In genomic region chr6:105359419-105360366, GRCh38 we compare ENCODE assay signal across 8 cellular contexts. TPM values are rescaled to one million over a fixed set of nuclear protein-coding genes. Genes with fewer than 3 reads are reported as not detected.
DNase-seq lines count a peak whose midpoint lies in the region; ATAC-seq and TF ChIP-seq lines count a peak whose summit lies in the region.
"Had no signal": no experiment of that assay in that cellular context is flagged by ENCODE, and none has a peak within 500 bp of the region (broad histone marks: within the 10 kb centered on the region; RNA-seq: fewer than 3 reads in every experiment).

No MANE protein-coding gene starts in this region.

- intact Hi-C loops in aorta (cut with DNase I): no loop called here

- DNase-seq in Karpas-422 (peak; percentile 31), endodermal cell (no peak), pulmonary artery endothelial cell (ENCODE audit: low read depth, low spot score) (peak; percentile 19), HEK293T (ENCODE audit: extremely low spot score) (no peak), aorta (no peak)
- DNase-seq: pancreas had no signal

- H3K9ac ChIP-seq in Karpas-422 (ENCODE audit: low read length): no peak overlapping the region
- no peak overlapping the region for H3K9ac ChIP-seq in endodermal cell (ENCODE audit: extremely low read depth, low read length, poor library complexity, severe bottlenecking)

- H2AFZ ChIP-seq in Karpas-422 (ENCODE audit: low read length): no peak overlapping the region

- H3K9me2 ChIP-seq in Karpas-422 (replicated peaks; ENCODE audit: insufficient read depth, low read length): no peaks in the 10 kb centered on the region

- peaks cover 3% of the 10 kb centered on the region for H3K4me1 Mint-ChIP-seq in endodermal cell

- H3K27ac ChIP-seq in Karpas-422 (ENCODE audit: low read length) (no peak overlapping the region), endodermal cell (ENCODE audit: low read depth, low read length) (no peak overlapping the region), aorta (ENCODE audit: low read depth in 1 of 2, low read length in 2 of 2) (no peak overlapping the region)
- H3K27ac ChIP-seq: pancreas had no signal

- H3K36me3 ChIP-seq in Karpas-422 (ENCODE audit: insufficient read depth, low read length) (peaks cover 16% of the 10 kb centered on the region), endodermal cell (ENCODE audit: control insufficient read depth, insufficient read depth, low read length) (peaks cover 49% of the 10 kb centered on the region), aorta (ENCODE audit: control insufficient read depth in 1 of 2, insufficient read depth in 2 of 2, low read length in 1 of 2) (peaks cover 0 to 2% of the 10 kb centered on the region in 2 donors)

- no peak overlapping the region for H3K4me3 Mint-ChIP-seq in endodermal cell

- no peaks in the 10 kb centered on the region for H4K20me1 ChIP-seq in Karpas-422 (ENCODE audit: insufficient read depth, low read depth, low read length)

- no peak overlapping the region for H3K4me2 ChIP-seq in Karpas-422 (ENCODE audit: low read depth, low read length, poor library complexity, severe bottlenecking)

- H3K9me3 ChIP-seq in Karpas-422 (ENCODE audit: low read length) (peaks cover 4% of the 10 kb centered on the region; the same call in 1 of the 2 replicates), endodermal cell (ENCODE audit: control insufficient read depth, low read length) (peaks cover 14% of the 10 kb centered on the region), aorta (ENCODE audit: control insufficient read depth, low read length) (no peaks in the 10 kb centered on the region)
- H3K9me3 ChIP-seq: pancreas had no signal

- no peaks in the 10 kb centered on the region for H3K27me3 Mint-ChIP-seq in endodermal cell (ENCODE audit: insufficient read depth)

- H3K27ac Mint-ChIP-seq in endodermal cell: peak overlapping the region; percentile 3

- 94 to 96% methylated on average over 10 of the region's 10 CpGs for WGBS in endodermal cell (ENCODE audit: insufficient coverage in 1 of 2, insufficient read length in 1 of 2), 2 experiments
- 91 to 93% methylated on average over 10 of the region's 10 CpGs for WGBS in aorta, 2 donors

- CTCF ChIA-PET in HEK293T (lab: Yijun Ruan, JAX): interaction anchor here (0.5 kb wide), 1 partner anchor 134 kb away, joined by 5 read pairs; no protein-coding TSS in a partner anchor

- H3K27me3 ChIP-seq in Karpas-422 (ENCODE audit: low read length): no peaks in the 10 kb centered on the region
- no peaks in the 10 kb centered on the region for H3K27me3 ChIP-seq in endodermal cell (ENCODE audit: control insufficient read depth, insufficient read depth, low read length, poor library complexity, severe bottlenecking)
- H3K27me3 ChIP-seq in aorta (ENCODE audit: control insufficient read depth in 1 of 2, insufficient read depth in 2 of 2, low read length in 1 of 2): no peaks in the 10 kb centered on the region
- H3K27me3 ChIP-seq: pancreas had no signal

- peaks cover 13% of the 10 kb centered on the region for H3K9me3 Mint-ChIP-seq in endodermal cell

- H3K4me1 ChIP-seq in Karpas-422 (ENCODE audit: low read length): no peaks in the 10 kb centered on the region
- H3K4me1 ChIP-seq in endodermal cell (ENCODE audit: control insufficient read depth, insufficient read depth, low read length): no peaks in the 10 kb centered on the region
- no peaks in the 10 kb centered on the region for H3K4me1 ChIP-seq in aorta (ENCODE audit: control insufficient read depth in 1 of 2, insufficient read depth in 2 of 2, low read length in 2 of 2)
- H3K4me1 ChIP-seq: pancreas had no signal

- ATAC-seq in GM19023 (IDR thresholded peaks at IDR 0.05; ENCODE audit: unreplicated experiment): peak; percentile 64
- no peak for ATAC-seq in aorta (ENCODE audit: low FRiP score)
- ATAC-seq in HG02970 (IDR thresholded peaks at IDR 0.05; ENCODE audit: low FRiP score, unreplicated experiment): no peak

- peaks cover 18% of the 10 kb centered on the region for H3K79me2 ChIP-seq in Karpas-422 (ENCODE audit: low read length)

- H3K4me3 ChIP-seq in Karpas-422 (ENCODE audit: low read length) (no peak overlapping the region), endodermal cell (ENCODE audit: low read length) (no peak overlapping the region), aorta (ENCODE audit: low read length in 2 of 2) (no peak overlapping the region)
- H3K4me3 ChIP-seq: pancreas had no signal

- POLR2A ChIA-PET in HEK293T (lab: Yijun Ruan, JAX): no interaction called here

- peaks cover 42% of the 10 kb centered on the region for H3K36me3 Mint-ChIP-seq in endodermal cell (ENCODE audit: low read depth)

- TF ChIP-seq CTCF in endodermal cell (conservative IDR thresholded peaks at IDR 0.05): peak; percentile 14

TF ChIP-seq in HEK293T, 16 proteins besides CTCF, POLR2A, EP300 and RAD21:
- TF ChIP-seq ZNF384 (IDR thresholded peaks at IDR 0.05) (no peak), FOXK2 (IDR thresholded peaks at IDR 0.05) (no peak), L3MBTL2 (conservative IDR thresholded peaks at IDR 0.05) (no peak), ELF4 (IDR thresholded peaks at IDR 0.05) (no peak), ARNT (IDR thresholded peaks at IDR 0.05) (no peak)

RNA-seq across cellular contexts. Expression of gene PREP, which starts 43.2 kb away (rescaled TPM):
- 13.2 and 18.4 TPM in 2 replicates for total RNA-seq in Karpas-422 (2014; rRNA removed; shearing (Covaris generic); ENCODE audit: low replicate concordance)
- total RNA-seq in endodermal cell: 10 to 100 TPM; 42.9 to 52.2 TPM
- 44.4 TPM for polyA plus RNA-seq in endodermal cell (2013, experiment 1 of 2)
- polyA plus RNA-seq in endodermal cell (2013, experiment 2 of 2): 42.4 TPM
- 21.7 and 22.8 TPM in 2 replicates for total RNA-seq in pulmonary artery endothelial cell
- total RNA-seq in aorta: 10 to 100 TPM; 20.4 to 21.8 TPM
- 10 to 100 TPM; 14.1 to 17.4 TPM for polyA plus RNA-seq in aorta

Comparison
In these comparisons a context has a peak if more than half of its experiments do, and no peak if none do; other contexts are left out.
1. DNase-seq: peak in Karpas-422 (single experiment) and pulmonary artery endothelial cell (single experiment); none in endodermal cell (single experiment), HEK293T (single experiment) and aorta (0 of 2).